ENCODE assay signal across 23 cellular contexts in genomic region chr16:75175074-75175473, GRCh38. TPM values are rescaled to one million over a fixed set of nuclear protein-coding genes. Genes with fewer than 3 reads are reported as not detected.
DNase-seq lines count a peak whose midpoint lies in the region; ATAC-seq, FAIRE-seq and TF ChIP-seq lines count a peak whose summit lies in the region.
"Had no signal": no experiment of that assay in that cellular context is flagged by ENCODE, and none has a peak within 500 bp of the region (broad histone marks: within the 10 kb centered on the region; RNA-seq: fewer than 3 reads in every experiment).

No MANE protein-coding gene starts in this region.

- no peak overlapping the region for H3K4me3 Mint-ChIP-seq in H9
- H3K4me3 Mint-ChIP-seq: CD14-positive monocyte; CD4-positive, alpha-beta T cell; CD8-positive, alpha-beta memory T cell had no signal

- H2BK12ac ChIP-seq in H9 (ENCODE audit: insufficient read length, low read depth, low read length) = no peak overlapping the region

- no peak for FAIRE-seq in frontal cortex (lab: Jason Lieb, UNC)
- FAIRE-seq: A549, D721Med, G401.6, GM12892, H54 had no signal

- peak overlapping the region; percentile 37 for H3K4me3 ChIP-seq in adipocyte (ENCODE audit: low read length)
- H3K4me3 ChIP-seq in upper lobe of right lung = no peak overlapping the region
- H3K4me3 ChIP-seq: A549 had no signal

- no peaks in the 10 kb centered on the region for H3K23me2 ChIP-seq in H9 (ENCODE audit: insufficient read length, low read depth, low read length, poor library complexity, severe bottlenecking)

- no peak overlapping the region for H3K9ac ChIP-seq in adipocyte (ENCODE audit: low read length)
- no peak overlapping the region for H3K9ac ChIP-seq in H9 (ENCODE audit: extremely low read depth, insufficient read length, low read length)
- H3K9ac ChIP-seq: BLaER1 treated with 17β-estradiol and CSF1 and Interleukin-3, amounts not matched to agents 10 nM and 100 nM had no signal

- H2AK5ac ChIP-seq in H9 (ENCODE audit: insufficient read length, low read length) = no peak overlapping the region

- H4K91ac ChIP-seq in H9 (ENCODE audit: insufficient read length, low read depth, low read length) = no peak overlapping the region

- H3K18ac ChIP-seq in H9 (ENCODE audit: insufficient read length, low read depth, low read length) = no peak overlapping the region

- no peaks in the 10 kb centered on the region for H4K20me1 ChIP-seq in H9 (ENCODE audit: control insufficient read depth, insufficient read depth, insufficient read length)
- H4K20me1 ChIP-seq: BLaER1 treated with 17β-estradiol and CSF1 and Interleukin-3, amounts not matched to agents 10 nM and 100 nM had no signal

- TF ChIP-seq CTCF in upper lobe of right lung (IDR thresholded peaks at IDR 0.05) (no peak), H9 (conservative IDR thresholded peaks at IDR 0.05) (no peak)

- intact Hi-C loops in upper lobe of right lung (cut with DNase I) = no loop called here

- H2BK15ac ChIP-seq in H9 (ENCODE audit: low read depth, low read length) = no peak overlapping the region

- no CpG with 5 or more reads among the region's 3 CpGs for WGBS in H9 (ENCODE audit: extremely low coverage, insufficient read length, low lambda C conversion rate)

- H3K79me2 ChIP-seq in H9 (ENCODE audit: insufficient read depth, low read length) = no peaks in the 10 kb centered on the region

- no peak overlapping the region for H3K4ac ChIP-seq in H9 (ENCODE audit: low read depth, low read length)

- DNase-seq in adipocyte (ENCODE audit: low read depth) = no peak
- DNase-seq in left lobe of liver (ENCODE audit: low spot score) = no peak
- DNase-seq in upper lobe of right lung = no peak
- DNase-seq in frontal cortex (ENCODE audit: low spot score in 2 of 2) = no peak
- no peak for DNase-seq in H9
- no peak for DNase-seq in DMS79 treated with DMSO at 0.1 percent for 48 hours (lab: John Stamatoyannopoulos, UW)
- DNase-seq: 8988T; ACHN; AML-193; BE2C; CD4-positive, alpha-beta T cell; CD8-positive, alpha-beta memory T cell; DMS 273 treated with DMSO at 0.1 percent for 48 hours; DMS79; GOT3; HCEC 1CT had no signal

- H2BK120ac ChIP-seq in H9 (ENCODE audit: low read depth, low read length, poor library complexity, severe bottlenecking) = no peak overlapping the region

- no peak overlapping the region for H3K56ac ChIP-seq in H9 (ENCODE audit: insufficient read length, low read depth, low read length)

- ATAC-seq in left lobe of liver (peak; percentile 35), upper lobe of right lung (peak; percentile 28)
- ATAC-seq: A549 had no signal

- peaks cover 4% of the 10 kb centered on the region; the same call in 1 of the 2 replicates for H3K27me3 Mint-ChIP-seq in H9 (ENCODE audit: low read depth)
- H3K27me3 Mint-ChIP-seq: CD4-positive, alpha-beta T cell had no signal

- no peaks in the 10 kb centered on the region for H3K4me1 Mint-ChIP-seq in H9
- H3K4me1 Mint-ChIP-seq: CD14-positive monocyte; CD8-positive, alpha-beta memory T cell had no signal

- H2AFZ ChIP-seq in H9 (ENCODE audit: low read length) = no peak overlapping the region

- H2BK20ac ChIP-seq in H9 (ENCODE audit: low read depth, low read length, poor library complexity, severe bottlenecking) = no peak overlapping the region

- peaks cover 64% of the 10 kb centered on the region in 2 experiments for H3K9me3 Mint-ChIP-seq in H9

- no peak overlapping the region for H2BK5ac ChIP-seq in H9 (ENCODE audit: insufficient read length, low read length)

- H3K27ac ChIP-seq in upper lobe of right lung (no peak overlapping the region), H9 (ENCODE audit: insufficient read length, low read depth, low read length) (no peak overlapping the region)
- H3K27ac ChIP-seq: A549; BLaER1 treated with 17β-estradiol and CSF1 and Interleukin-3, amounts not matched to agents 10 nM and 100 nM had no signal

- no peak overlapping the region for H4K8ac ChIP-seq in H9 (replicated peaks; ENCODE audit: insufficient read length, low read depth, low read length)

- H3K23ac ChIP-seq in H9 (ENCODE audit: insufficient read length, low read depth, low read length) = no peak overlapping the region

- H3K9me3 ChIP-seq in adipocyte (ENCODE audit: control insufficient read depth, low read length) = peaks cover 83% of the 10 kb centered on the region
- peaks cover 22% of the 10 kb centered on the region for H3K9me3 ChIP-seq in upper lobe of right lung
- H3K9me3 ChIP-seq in H9 (ENCODE audit: control insufficient read depth, low read depth, low read length) = peaks cover 32% of the 10 kb centered on the region

- H3K4me1 ChIP-seq in adipocyte (ENCODE audit: control insufficient read depth, insufficient read depth, low read length) (no peaks in the 10 kb centered on the region), upper lobe of right lung (no peaks in the 10 kb centered on the region), H9 (ENCODE audit: insufficient read depth, low read length) (no peaks in the 10 kb centered on the region)
- H3K4me1 ChIP-seq: A549; BE2C; BLaER1 treated with 17β-estradiol and CSF1 and Interleukin-3, amounts not matched to agents 10 nM and 100 nM had no signal

- H3K36me3 ChIP-seq in adipocyte (ENCODE audit: control insufficient read depth, insufficient read depth, low read length, severe bottlenecking) (peaks cover 16% of the 10 kb centered on the region), upper lobe of right lung (no peaks in the 10 kb centered on the region)

- H3K27ac Mint-ChIP-seq in H9 = no peak overlapping the region
- H3K27ac Mint-ChIP-seq: CD14-positive monocyte; CD4-positive, alpha-beta T cell; CD8-positive, alpha-beta memory T cell had no signal

- no peaks in the 10 kb centered on the region for H3K79me1 ChIP-seq in H9 (ENCODE audit: insufficient read depth, low read depth, low read length, poor library complexity, severe bottlenecking)

- no peak overlapping the region for H3T11ph ChIP-seq in H9 (ENCODE audit: low read length)

- H3K27me3 ChIP-seq in adipocyte (replicated peaks; ENCODE audit: control insufficient read depth, insufficient read depth, low read length) (no peaks in the 10 kb centered on the region), upper lobe of right lung (no peaks in the 10 kb centered on the region), H9 (ENCODE audit: insufficient read depth, low read length) (no peaks in the 10 kb centered on the region)
- H3K27me3 ChIP-seq: BE2C; BLaER1 treated with 17β-estradiol and CSF1 and Interleukin-3, amounts not matched to agents 10 nM and 100 nM had no signal

- no peak overlapping the region for H4K5ac ChIP-seq in H9 (ENCODE audit: insufficient read length, low read depth, low read length)

- no peak overlapping the region for H3K14ac ChIP-seq in H9 (ENCODE audit: insufficient read depth, low read length)

- H3K4me2 ChIP-seq in H9 (ENCODE audit: insufficient read depth, insufficient read length, low read length) = no peak overlapping the region
- H3K4me2 ChIP-seq: A549; BLaER1 treated with 17β-estradiol and CSF1 and Interleukin-3, amounts not matched to agents 10 nM and 100 nM had no signal

- H3K36me3 Mint-ChIP-seq in H9 (ENCODE audit: insufficient read depth in 1 of 3, low read depth in 3 of 3) = peaks cover 38 to 63% (median 61%) of the 10 kb centered on the region in 3 experiments

RNA-seq across cellular contexts. Expression of gene ZFP1, which starts 26.8 kb away (rescaled TPM):
- 16.8 TPM for total RNA-seq in left lobe of liver
- 9.8 TPM for total RNA-seq in upper lobe of right lung
- 66.9 TPM for total RNA-seq in frontal cortex
- 13.7 and 15.3 TPM in 2 replicates for total RNA-seq in H9 (2021)

RNA-seq across cellular contexts. Expression of gene CTRB2, which starts 31.9 kb away (rescaled TPM):
- total RNA-seq in left lobe of liver (12.7 TPM), upper lobe of right lung (0.78 TPM), frontal cortex (not detected), H9 (2021) (not detected in 2 replicates)
- total RNA-seq: CD4-positive, alpha-beta T cell; CD8-positive, alpha-beta memory T cell had no signal

RNA-seq across cellular contexts. Expression of gene CTRB1, which starts 43.7 kb away (rescaled TPM):
- total RNA-seq in left lobe of liver (9.7 TPM), upper lobe of right lung (not detected), frontal cortex (not detected), H9 (2021) (not detected in 2 replicates)
- total RNA-seq: CD4-positive, alpha-beta T cell; CD8-positive, alpha-beta memory T cell had no signal

RNA-seq across cellular contexts. Expression of gene LDHD, which starts 58.5 kb away (rescaled TPM):
- total RNA-seq in left lobe of liver (113 TPM), upper lobe of right lung (10.7 TPM), frontal cortex (2.0 TPM), H9 (2021) (14.5 and 14.7 TPM in 2 replicates)
- total RNA-seq: CD4-positive, alpha-beta T cell; CD8-positive, alpha-beta memory T cell had no signal
